Comparison of ENCODE assay signal across 22 cellular contexts in the genomic region with DNA sequence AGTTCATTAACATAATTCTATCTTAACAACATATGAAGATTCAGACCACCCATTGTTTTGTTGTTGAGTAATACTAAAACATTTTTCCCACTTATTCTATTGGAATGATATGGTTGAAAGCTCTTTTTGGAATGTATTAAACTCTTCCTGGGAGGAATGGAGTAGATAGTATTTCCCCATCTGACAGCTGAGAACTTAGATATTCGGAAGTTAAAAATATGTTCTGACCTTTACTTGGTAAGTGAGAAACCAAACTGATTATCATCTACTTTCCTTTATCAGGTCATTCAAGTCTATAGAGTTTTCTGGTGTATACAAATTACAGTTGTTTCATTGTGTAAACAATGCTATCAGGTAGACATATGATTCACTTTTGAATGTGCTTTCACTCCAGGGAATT.
"Had no signal": no experiment of that assay in that cellular context is flagged by ENCODE, and none has a peak within 500 bp of the region (broad histone marks: within the 10 kb centered on the region; RNA-seq: fewer than 3 reads in every experiment).

No MANE protein-coding gene starts in this region.

- H3K27ac Mint-ChIP-seq: activated CD8-positive, alpha-beta memory T cell treated with anti-CD3 and anti-CD28 coated beads, Interleukin-2, amount 10 ng/mL, durations not matched to agents 7 days and 5 days; activated naive CD4-positive, alpha-beta T cell treated with anti-CD3 and anti-CD28 coated beads, Interleukin-2, amount 50 U/mL, for 24 hours; activated naive CD8-positive, alpha-beta T cell treated with anti-CD3 and anti-CD28 coated beads, Interleukin-2, amount 50 U/mL, for 24 hours; activated T-cell treated with anti-CD3 and anti-CD28 coated beads, Interleukin-2, amount 50 U/mL, for 24 hours; activated T-helper 1 cell treated with anti-CD3 and anti-CD28 coated beads, Interleukin-12 subunit alpha, Interleukin-12 subunit beta, Interleukin-2, Interleukin-4 antibody, amounts not matched to agents 30 ng/mL and 10 ng/mL and 1 ng/mL, durations not matched to agents 14 hours and 24 hours and 36 hours; T-helper 17 cell; WTC11 had no signal

- ATAC-seq: activated CD8-positive, alpha-beta memory T cell treated with anti-CD3 and anti-CD28 coated beads, Interleukin-2, amount 10 ng/mL, durations not matched to agents 7 days and 5 days; activated naive CD8-positive, alpha-beta T cell treated with anti-CD3 and anti-CD28 coated beads, Interleukin-2, amount 50 U/mL, for 24 hours; T-helper 17 cell; WTC11 had no signal

- DNase-seq: activated CD4-positive, alpha-beta T cell treated with anti-CD3 and anti-CD28 coated beads for 48 hours; activated CD4-positive, alpha-beta T cell treated with anti-CD3 and anti-CD28 coated beads, Interleukin-2, amount 50 U/mL, for 48 hours; activated CD4-positive, CD25-positive, alpha-beta regulatory T cell treated with anti-CD3 and anti-CD28 coated beads, Interleukin-2, amount 50 U/mL, for 72 hours; activated CD8-positive, alpha-beta memory T cell treated with anti-CD3 and anti-CD28 coated beads, Interleukin-2, amount 10 ng/mL, durations not matched to agents 7 days and 5 days; activated effector memory CD4-positive, alpha-beta T cell treated with Interleukin-2 at 50 U/mL for 16 hours; activated naive CD4-positive, alpha-beta T cell; activated naive CD8-positive, alpha-beta T cell treated with anti-CD3 and anti-CD28 coated beads, Interleukin-2, amount 50 U/mL, for 24 hours; activated T-cell treated with anti-CD3 and anti-CD28 coated beads, Interleukin-2, amount 50 U/mL, for 24 hours; Karpas-422; NCI-H1105 treated with DMSO at 0.1 percent for 48 hours; NCI-H146; NCI-H187 treated with DMSO at 0.1 percent for 48 hours; NCI-H2081 treated with DMSO at 0.1 percent for 48 hours; NCI-H446; NCI-H524; SHP77; T-helper 17 cell; T-helper 9 cell had no signal

- H3K27ac ChIP-seq: SJSA1 had no signal

- H3K9me3 Mint-ChIP-seq: activated T-cell treated with anti-CD3 and anti-CD28 coated beads, Interleukin-2, amount 50 U/mL, for 24 hours; activated T-helper 1 cell treated with anti-CD3 and anti-CD28 coated beads, Interleukin-12 subunit alpha, Interleukin-12 subunit beta, Interleukin-2, Interleukin-4 antibody, amounts not matched to agents 30 ng/mL and 10 ng/mL and 1 ng/mL, durations not matched to agents 14 hours and 24 hours and 36 hours had no signal

- H3K4me1 Mint-ChIP-seq: activated CD8-positive, alpha-beta memory T cell treated with anti-CD3 and anti-CD28 coated beads, Interleukin-2, amount 10 ng/mL, durations not matched to agents 7 days and 5 days; activated naive CD4-positive, alpha-beta T cell treated with anti-CD3 and anti-CD28 coated beads, Interleukin-2, amount 50 U/mL, for 24 hours; activated naive CD8-positive, alpha-beta T cell treated with anti-CD3 and anti-CD28 coated beads, Interleukin-2, amount 50 U/mL, for 24 hours; T-helper 17 cell had no signal

- H3K4me3 Mint-ChIP-seq: activated CD8-positive, alpha-beta memory T cell treated with anti-CD3 and anti-CD28 coated beads, Interleukin-2, amount 10 ng/mL, durations not matched to agents 7 days and 5 days; activated naive CD4-positive, alpha-beta T cell treated with anti-CD3 and anti-CD28 coated beads, Interleukin-2, amount 50 U/mL, for 24 hours; activated naive CD8-positive, alpha-beta T cell treated with anti-CD3 and anti-CD28 coated beads, Interleukin-2, amount 50 U/mL, for 24 hours; activated T-cell treated with anti-CD3 and anti-CD28 coated beads, Interleukin-2, amount 50 U/mL, for 24 hours; activated T-helper 1 cell treated with anti-CD3 and anti-CD28 coated beads, Interleukin-12 subunit alpha, Interleukin-12 subunit beta, Interleukin-2, Interleukin-4 antibody, amounts not matched to agents 30 ng/mL and 10 ng/mL and 1 ng/mL, durations not matched to agents 14 hours and 24 hours and 36 hours; T-helper 17 cell; WTC11 had no signal

- H3K36me3 ChIP-seq: SJSA1 had no signal

- H3K27me3 Mint-ChIP-seq: activated CD8-positive, alpha-beta memory T cell treated with anti-CD3 and anti-CD28 coated beads, Interleukin-2, amount 10 ng/mL, durations not matched to agents 7 days and 5 days; activated naive CD4-positive, alpha-beta T cell treated with anti-CD3 and anti-CD28 coated beads, Interleukin-2, amount 50 U/mL, for 24 hours; activated naive CD8-positive, alpha-beta T cell treated with anti-CD3 and anti-CD28 coated beads, Interleukin-2, amount 50 U/mL, for 24 hours; activated T-cell treated with anti-CD3 and anti-CD28 coated beads, Interleukin-2, amount 50 U/mL, for 24 hours; T-helper 17 cell had no signal

- H3K9me3 ChIP-seq: SJSA1 had no signal

- H3K4me3 ChIP-seq: SJSA1 had no signal

- H3K27me3 ChIP-seq: SJSA1 had no signal

- H3K36me3 Mint-ChIP-seq: activated CD8-positive, alpha-beta memory T cell treated with anti-CD3 and anti-CD28 coated beads, Interleukin-2, amount 10 ng/mL, durations not matched to agents 7 days and 5 days; activated naive CD4-positive, alpha-beta T cell treated with anti-CD3 and anti-CD28 coated beads, Interleukin-2, amount 50 U/mL, for 24 hours had no signal
